Comparison of ENCODE assay signal across 8 cellular contexts in genomic region chr3:141410861-141411771, GRCh38. TPM values are rescaled to one million over a fixed set of nuclear protein-coding genes. Genes with fewer than 3 reads are reported as not detected.
DNase-seq lines count a peak whose midpoint lies in the region; ATAC-seq and TF ChIP-seq lines count a peak whose summit lies in the region.

No MANE protein-coding gene starts in this region.

- 0 out of 2 replicates have a peak overlapping the region, but pooled peaks have one; percentile 57 for H3K27ac ChIP-seq in PC-9
- H3K27ac ChIP-seq in breast epithelium: peak overlapping the region; percentile 99
- H3K27ac ChIP-seq in lung (ENCODE audit: low read depth in 1 of 2, low read length in 1 of 2): peak overlapping the region; percentile 97 to 99
- peak overlapping the region; percentile 91 for H3K27ac ChIP-seq in thymus (ENCODE audit: low read depth)

- H3K9me2 ChIP-seq in PC-9 (ENCODE audit: insufficient read depth): no peaks in the 10 kb centered on the region

- no peaks in the 10 kb centered on the region; the same call in 1 of the 2 replicates for H3K9me3 ChIP-seq in PC-9 (ENCODE audit: insufficient read depth, low read depth)
- H3K9me3 ChIP-seq in breast epithelium: no peaks in the 10 kb centered on the region
- no peaks in the 10 kb centered on the region for H3K9me3 ChIP-seq in lung (ENCODE audit: control insufficient read depth in 2 of 2, insufficient read depth in 1 of 2, low read length in 1 of 2)
- no peaks in the 10 kb centered on the region for H3K9me3 ChIP-seq in thymus (ENCODE audit: control insufficient read depth)

- H3K4me3 ChIP-seq in PC-9 (no peak overlapping the region), breast epithelium (peak overlapping the region in 1 of 3 donors; percentile 16), lung (no peak overlapping the region), thymus (ENCODE audit: low read length) (no peak overlapping the region)

- peaks cover 49% of the 10 kb centered on the region for H3K4me1 ChIP-seq in PC-9 (replicated peaks; ENCODE audit: insufficient read depth)
- peaks cover 9 to 38% of the 10 kb centered on the region in 2 donors for H3K4me1 ChIP-seq in breast epithelium
- peaks cover 28 to 40% of the 10 kb centered on the region in 2 donors for H3K4me1 ChIP-seq in lung (ENCODE audit: control insufficient read depth in 2 of 2, insufficient read depth in 2 of 2, low read length in 2 of 2)
- peaks cover 4% of the 10 kb centered on the region for H3K4me1 ChIP-seq in thymus (ENCODE audit: control insufficient read depth, insufficient read depth, low read length)

- H3K36me3 ChIP-seq in PC-9 (ENCODE audit: low read depth) (no peaks in the 10 kb centered on the region), breast epithelium (no peaks in the 10 kb centered on the region), lung (ENCODE audit: control insufficient read depth in 2 of 2, insufficient read depth in 2 of 2, low read length in 2 of 2) (peaks cover 13 to 15% of the 10 kb centered on the region in 2 donors), thymus (ENCODE audit: control insufficient read depth, insufficient read depth) (no peaks in the 10 kb centered on the region)

- H3K27me3 ChIP-seq in PC-9 (ENCODE audit: insufficient read depth, low read depth) (no peaks in the 10 kb centered on the region), breast epithelium (no peaks in the 10 kb centered on the region), lung (ENCODE audit: control insufficient read depth, insufficient read depth) (no peaks in the 10 kb centered on the region), thymus (ENCODE audit: control insufficient read depth, insufficient read depth) (no peaks in the 10 kb centered on the region)

- 34 to 48% methylated on average over 9 of the region's 9 CpGs for WGBS in lung, 2 donors
- 81% methylated on average over 9 of the region's 9 CpGs for WGBS in thymus

- DNase-seq in PC-9: peak in 1 of 2 experiments; percentile 50
- no peak for DNase-seq in breast epithelium (ENCODE audit: low spot score in 2 of 2)
- DNase-seq in lung (ENCODE audit: low spot score): no peak
- no peak for DNase-seq in COR-L47 (lab: John Stamatoyannopoulos, UW)
- DNase-seq in NCI-H1930 (lab: John Stamatoyannopoulos, UW): no peak
- no peak for DNase-seq in hepatic stellate cell (ENCODE audit: low spot score)

- CTCF ChIA-PET in PC-9 (lab: Charles Lee): interaction anchor here (1.0 kb wide), 1 partner anchor 51 kb away, joined by 7 read pairs; no protein-coding TSS in a partner anchor

- H3K79me2 ChIP-seq in PC-9 (ENCODE audit: low read depth): no peaks in the 10 kb centered on the region

- no peak for TF ChIP-seq POLR2A in breast epithelium (IDR thresholded peaks at IDR 0.05)

- H3K4me2 ChIP-seq in PC-9: peak overlapping the region; percentile 62

- POLR2A ChIA-PET in PC-9 (lab: Charles Lee; ENCODE audit: unreplicated experiment): no interaction called here

- H4K20me1 ChIP-seq in PC-9 (ENCODE audit: insufficient read depth): no peaks in the 10 kb centered on the region

- ATAC-seq in GM19455 (IDR thresholded peaks at IDR 0.05; ENCODE audit: unreplicated experiment) (peak; percentile 49), lung (ENCODE audit: insufficient read depth, low FRiP score) (no peak)

- intact Hi-C loops in PC-9 (cut with micrococcal nuclease; ENCODE audit: unreplicated experiment): no loop called here
- intact Hi-C loops in breast epithelium (cut with DNase I; ENCODE audit: low total_unique reads): no loop called here

- no peak overlapping the region for H2AFZ ChIP-seq in PC-9

- BruUV-seq in PC-9 (replicated peaks; lab: Mats Ljungman, UMichigan): no TSS peak

- peaks cover 30% of the 10 kb centered on the region for H3F3A ChIP-seq in PC-9 (ENCODE audit: insufficient read depth, low read depth)

- no peak for TF ChIP-seq CTCF in PC-9 (conservative IDR thresholded peaks at IDR 0.05)
- no peak for TF ChIP-seq CTCF in breast epithelium (IDR thresholded peaks at IDR 0.05)
- no peak for TF ChIP-seq CTCF in lung (IDR thresholded peaks at IDR 0.05; ENCODE audit: control extremely low read depth, extremely low read depth)

RNA-seq across cellular contexts. Expression of gene ZBTB38, which starts 42.8 kb away (rescaled TPM):
- total RNA-seq in PC-9 (2021) (18.5 and 21.8 TPM in 2 replicates), breast epithelium (100 to 1,000 TPM; 126 to 238 (median 138) TPM), lung (100 to 1,000 TPM in 1 of 2 donors, 10 to 100 TPM in 1; 83.0 to 111 TPM)
- polyA plus RNA-seq in lung (10 to 100 TPM in 1 of 2 donors, 1 to 10 TPM in 1; 9.3 to 24.1 TPM), thymus (11.0 TPM)
